ENCODE assay signal across 8 cellular contexts in genomic region chr9:136842380-136842948, GRCh38. TPM values are rescaled to one million over a fixed set of nuclear protein-coding genes. Genes with fewer than 3 reads are reported as not detected.
DNase-seq lines count a peak whose midpoint lies in the region; ATAC-seq and TF ChIP-seq lines count a peak whose summit lies in the region.
"Not testable (repeated sequence)": the region's sequence is repeated elsewhere in the genome, so short reads cannot be mapped to it uniquely, and the experiment has no call there.

Gene AJM1, plus strand, starts transcription at chr9:136842478. Its CDS starts 1,937 bp downstream, at chr9:136844415.

- H3K9me3 ChIP-seq in OCI-LY3 (ENCODE audit: insufficient read depth, low read length); endocrine pancreas (ENCODE audit: control insufficient read depth, low read length); mesodermal cell (ENCODE audit: control insufficient read depth, low read length): not testable (repeated sequence)

- TF ChIP-seq CTCF in OCI-LY3 (IDR thresholded peaks at IDR 0.05; ENCODE audit: low read depth, low read length) = peak; percentile 71

- peak within 1 kb of the TSS; percentile 93 for H3K4me3 ChIP-seq in OCI-LY3 (ENCODE audit: low read length)
- H3K4me3 ChIP-seq in endocrine pancreas (ENCODE audit: control insufficient read depth, insufficient read depth, low read length) = not testable (repeated sequence)
- peak within 1 kb of the TSS; percentile 23 for H3K4me3 ChIP-seq in mesodermal cell (ENCODE audit: extremely low read depth, insufficient read depth, low read length, poor library complexity, severe bottlenecking)

- H2AFZ ChIP-seq in OCI-LY3 (ENCODE audit: low read depth, low read length) = not testable (repeated sequence)

- 6 to 14% methylated on average over 8 to 17 of the region's 27 CpGs for WGBS in mesodermal cell (ENCODE audit: insufficient coverage in 2 of 2), 2 experiments

- H3K9ac ChIP-seq in OCI-LY3 (ENCODE audit: low read length) = peak within 1 kb of the TSS; percentile 47
- H3K9ac ChIP-seq in endocrine pancreas (ENCODE audit: control insufficient read depth, insufficient read depth, low read length) = peak within 1 kb of the TSS; percentile 60

- H3K4me2 ChIP-seq in OCI-LY3 (ENCODE audit: low read length) = peak within 1 kb of the TSS; percentile 98

- H3K27ac ChIP-seq in OCI-LY3 (ENCODE audit: low read length) = not testable (repeated sequence)
- H3K27ac ChIP-seq in mesodermal cell (ENCODE audit: low read depth, low read length, severe bottlenecking) = peak within 1 kb of the TSS; percentile 36

- H4K20me1 ChIP-seq in OCI-LY3 (ENCODE audit: insufficient read depth, low read length) = not testable (repeated sequence)

- not testable (repeated sequence) for H3K4me1 ChIP-seq in OCI-LY3 (ENCODE audit: low read length); endocrine pancreas (ENCODE audit: control insufficient read depth, insufficient read depth, low read length)
- peaks cover 19% of the 10 kb centered on the region for H3K4me1 ChIP-seq in mesodermal cell (ENCODE audit: control insufficient read depth, insufficient read depth, low read length, poor library complexity, severe bottlenecking)

- not testable (repeated sequence) for H3K36me3 ChIP-seq in OCI-LY3 (replicated peaks; ENCODE audit: low read depth, low read length); endocrine pancreas (ENCODE audit: control insufficient read depth, insufficient read depth, low read length); mesodermal cell (ENCODE audit: control insufficient read depth, insufficient read depth, low read length)

- ATAC-seq in GM21447 (IDR thresholded peaks at IDR 0.05; ENCODE audit: unreplicated experiment) = peak; percentile 79

- H3K79me2 ChIP-seq in OCI-LY3 (ENCODE audit: low read length) = not testable (repeated sequence)

- peak; percentile 82 for DNase-seq in COLO668 (lab: John Stamatoyannopoulos, UW; ENCODE audit: unreplicated experiment)
- DNase-seq in HuH-7 (ENCODE audit: low spot score) = peak; percentile 93
- DNase-seq in activated CD8-positive, alpha-beta memory T cell treated with anti-CD3 and anti-CD28 coated beads, Interleukin-2, amount 50 U/mL, for 4 hours = peak; percentile 80
- DNase-seq in stimulated activated CD8-positive, alpha-beta memory T cell treated with anti-CD3 and anti-CD28 coated beads, Interleukin-12 subunit alpha, Interleukin-12 subunit beta, amount 100 ng/mL, for 1 hour (ENCODE audit: low read depth) = peak; percentile 61

- not testable (repeated sequence) for H3K27me3 ChIP-seq in OCI-LY3 (ENCODE audit: low read depth, low read length); endocrine pancreas (ENCODE audit: control insufficient read depth, insufficient read depth, low read length)

RNA-seq across cellular contexts. Expression of gene AJM1, which starts in this region (rescaled TPM):
- polyA plus RNA-seq in mesodermal cell (2013, experiment 1 of 2) = 4.0 TPM
- polyA plus RNA-seq in mesodermal cell (2013, experiment 2 of 2) = 3.3 TPM
